2 cellular contexts compared by ENCODE assay signal in the genomic region with DNA sequence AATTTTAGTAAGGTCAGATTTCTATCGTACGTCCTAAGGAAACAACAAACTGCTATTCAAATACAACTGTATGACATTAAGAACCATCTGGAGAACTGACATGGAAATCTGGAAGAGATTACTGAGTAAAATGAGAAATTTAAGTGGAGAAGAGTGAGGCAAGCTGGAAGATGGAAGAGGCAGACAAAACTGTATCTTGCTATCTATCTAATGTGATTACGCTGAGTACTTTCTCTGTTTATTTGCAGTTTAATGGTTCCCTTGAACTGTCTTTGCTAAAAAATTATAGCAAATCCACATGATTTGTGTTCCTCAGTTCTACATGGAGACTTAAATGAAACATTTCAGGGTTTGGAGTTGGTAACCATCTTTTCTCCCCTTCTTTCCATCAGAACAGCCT.
A peak's percentile ranks its signal among the peaks of the same experiment; 100 is the strongest.
TF ChIP-seq lines count a peak whose summit lies in the region.

No MANE protein-coding gene starts in this region.

TF ChIP-seq in GM23338, 12 proteins besides CTCF, POLR2A, EP300 and RAD21 (continued from another document and continues in another):
- TF ChIP-seq, protein P1, sequence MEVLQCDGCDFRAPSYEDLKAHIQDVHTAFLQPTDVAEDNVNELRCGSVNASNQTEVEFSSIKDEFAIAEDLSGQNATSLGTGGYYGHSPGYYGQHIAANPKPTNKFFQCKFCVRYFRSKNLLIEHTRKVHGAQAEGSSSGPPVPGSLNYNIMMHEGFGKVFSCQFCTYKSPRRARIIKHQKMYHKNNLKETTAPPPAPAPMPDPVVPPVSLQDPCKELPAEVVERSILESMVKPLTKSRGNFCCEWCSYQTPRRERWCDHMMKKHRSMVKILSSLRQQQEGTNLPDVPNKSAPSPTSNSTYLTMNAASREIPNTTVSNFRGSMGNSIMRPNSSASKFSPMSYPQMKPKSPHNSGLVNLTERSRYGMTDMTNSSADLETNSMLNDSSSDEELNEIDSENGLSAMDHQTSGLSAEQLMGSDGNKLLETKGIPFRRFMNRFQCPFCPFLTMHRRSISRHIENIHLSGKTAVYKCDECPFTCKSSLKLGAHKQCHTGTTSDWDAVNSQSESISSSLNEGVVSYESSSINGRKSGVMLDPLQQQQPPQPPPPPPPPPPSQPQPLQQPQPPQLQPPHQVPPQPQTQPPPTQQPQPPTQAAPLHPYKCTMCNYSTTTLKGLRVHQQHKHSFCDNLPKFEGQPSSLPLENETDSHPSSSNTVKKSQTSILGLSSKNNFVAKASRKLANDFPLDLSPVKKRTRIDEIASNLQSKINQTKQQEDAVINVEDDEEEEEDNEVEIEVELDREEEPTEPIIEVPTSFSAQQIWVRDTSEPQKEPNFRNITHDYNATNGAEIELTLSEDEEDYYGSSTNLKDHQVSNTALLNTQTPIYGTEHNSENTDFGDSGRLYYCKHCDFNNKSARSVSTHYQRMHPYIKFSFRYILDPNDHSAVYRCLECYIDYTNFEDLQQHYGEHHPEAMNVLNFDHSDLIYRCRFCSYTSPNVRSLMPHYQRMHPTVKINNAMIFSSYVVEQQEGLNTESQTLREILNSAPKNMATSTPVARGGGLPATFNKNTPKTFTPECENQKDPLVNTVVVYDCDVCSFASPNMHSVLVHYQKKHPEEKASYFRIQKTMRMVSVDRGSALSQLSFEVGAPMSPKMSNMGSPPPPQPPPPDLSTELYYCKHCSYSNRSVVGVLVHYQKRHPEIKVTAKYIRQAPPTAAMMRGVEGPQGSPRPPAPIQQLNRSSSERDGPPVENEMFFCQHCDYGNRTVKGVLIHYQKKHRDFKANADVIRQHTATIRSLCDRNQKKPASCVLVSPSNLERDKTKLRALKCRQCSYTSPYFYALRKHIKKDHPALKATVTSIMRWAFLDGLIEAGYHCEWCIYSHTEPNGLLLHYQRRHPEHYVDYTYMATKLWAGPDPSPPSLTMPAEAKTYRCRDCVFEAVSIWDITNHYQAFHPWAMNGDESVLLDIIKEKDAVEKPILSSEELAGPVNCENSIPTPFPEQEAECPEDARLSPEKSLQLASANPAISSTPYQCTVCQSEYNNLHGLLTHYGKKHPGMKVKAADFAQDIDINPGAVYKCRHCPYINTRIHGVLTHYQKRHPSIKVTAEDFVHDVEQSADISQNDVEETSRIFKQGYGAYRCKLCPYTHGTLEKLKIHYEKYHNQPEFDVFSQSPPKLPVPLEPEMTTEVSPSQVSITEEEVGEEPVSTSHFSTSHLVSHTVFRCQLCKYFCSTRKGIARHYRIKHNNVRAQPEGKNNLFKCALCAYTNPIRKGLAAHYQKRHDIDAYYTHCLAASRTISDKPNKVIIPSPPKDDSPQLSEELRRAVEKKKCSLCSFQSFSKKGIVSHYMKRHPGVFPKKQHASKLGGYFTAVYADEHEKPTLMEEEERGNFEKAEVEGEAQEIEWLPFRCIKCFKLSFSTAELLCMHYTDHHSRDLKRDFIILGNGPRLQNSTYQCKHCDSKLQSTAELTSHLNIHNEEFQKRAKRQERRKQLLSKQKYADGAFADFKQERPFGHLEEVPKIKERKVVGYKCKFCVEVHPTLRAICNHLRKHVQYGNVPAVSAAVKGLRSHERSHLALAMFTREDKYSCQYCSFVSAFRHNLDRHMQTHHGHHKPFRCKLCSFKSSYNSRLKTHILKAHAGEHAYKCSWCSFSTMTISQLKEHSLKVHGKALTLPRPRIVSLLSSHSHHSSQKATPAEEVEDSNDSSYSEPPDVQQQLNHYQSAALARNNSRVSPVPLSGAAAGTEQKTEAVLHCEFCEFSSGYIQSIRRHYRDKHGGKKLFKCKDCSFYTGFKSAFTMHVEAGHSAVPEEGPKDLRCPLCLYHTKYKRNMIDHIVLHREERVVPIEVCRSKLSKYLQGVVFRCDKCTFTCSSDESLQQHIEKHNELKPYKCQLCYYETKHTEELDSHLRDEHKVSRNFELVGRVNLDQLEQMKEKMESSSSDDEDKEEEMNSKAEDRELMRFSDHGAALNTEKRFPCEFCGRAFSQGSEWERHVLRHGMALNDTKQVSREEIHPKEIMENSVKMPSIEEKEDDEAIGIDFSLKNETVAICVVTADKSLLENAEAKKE (CRISPR knock-in tag; IDR thresholded peaks at IDR 0.05): no peak
- TF ChIP-seq NANOG (IDR thresholded peaks at IDR 0.05; ENCODE audit: borderline replicate concordance): no peak
- no peak for TF ChIP-seq EZH2phosphoT487 (IDR thresholded peaks at IDR 0.05; ENCODE audit: unreplicated experiment)
- no peak for TF ChIP-seq POLR2AphosphoS5 (IDR thresholded peaks at IDR 0.05; ENCODE audit: low read depth)
- TF ChIP-seq, protein P2, sequence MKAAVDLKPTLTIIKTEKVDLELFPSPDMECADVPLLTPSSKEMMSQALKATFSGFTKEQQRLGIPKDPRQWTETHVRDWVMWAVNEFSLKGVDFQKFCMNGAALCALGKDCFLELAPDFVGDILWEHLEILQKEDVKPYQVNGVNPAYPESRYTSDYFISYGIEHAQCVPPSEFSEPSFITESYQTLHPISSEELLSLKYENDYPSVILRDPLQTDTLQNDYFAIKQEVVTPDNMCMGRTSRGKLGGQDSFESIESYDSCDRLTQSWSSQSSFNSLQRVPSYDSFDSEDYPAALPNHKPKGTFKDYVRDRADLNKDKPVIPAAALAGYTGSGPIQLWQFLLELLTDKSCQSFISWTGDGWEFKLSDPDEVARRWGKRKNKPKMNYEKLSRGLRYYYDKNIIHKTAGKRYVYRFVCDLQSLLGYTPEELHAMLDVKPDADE (IDR thresholded peaks at IDR 0.05): no peak
- TF ChIP-seq, protein P3, sequence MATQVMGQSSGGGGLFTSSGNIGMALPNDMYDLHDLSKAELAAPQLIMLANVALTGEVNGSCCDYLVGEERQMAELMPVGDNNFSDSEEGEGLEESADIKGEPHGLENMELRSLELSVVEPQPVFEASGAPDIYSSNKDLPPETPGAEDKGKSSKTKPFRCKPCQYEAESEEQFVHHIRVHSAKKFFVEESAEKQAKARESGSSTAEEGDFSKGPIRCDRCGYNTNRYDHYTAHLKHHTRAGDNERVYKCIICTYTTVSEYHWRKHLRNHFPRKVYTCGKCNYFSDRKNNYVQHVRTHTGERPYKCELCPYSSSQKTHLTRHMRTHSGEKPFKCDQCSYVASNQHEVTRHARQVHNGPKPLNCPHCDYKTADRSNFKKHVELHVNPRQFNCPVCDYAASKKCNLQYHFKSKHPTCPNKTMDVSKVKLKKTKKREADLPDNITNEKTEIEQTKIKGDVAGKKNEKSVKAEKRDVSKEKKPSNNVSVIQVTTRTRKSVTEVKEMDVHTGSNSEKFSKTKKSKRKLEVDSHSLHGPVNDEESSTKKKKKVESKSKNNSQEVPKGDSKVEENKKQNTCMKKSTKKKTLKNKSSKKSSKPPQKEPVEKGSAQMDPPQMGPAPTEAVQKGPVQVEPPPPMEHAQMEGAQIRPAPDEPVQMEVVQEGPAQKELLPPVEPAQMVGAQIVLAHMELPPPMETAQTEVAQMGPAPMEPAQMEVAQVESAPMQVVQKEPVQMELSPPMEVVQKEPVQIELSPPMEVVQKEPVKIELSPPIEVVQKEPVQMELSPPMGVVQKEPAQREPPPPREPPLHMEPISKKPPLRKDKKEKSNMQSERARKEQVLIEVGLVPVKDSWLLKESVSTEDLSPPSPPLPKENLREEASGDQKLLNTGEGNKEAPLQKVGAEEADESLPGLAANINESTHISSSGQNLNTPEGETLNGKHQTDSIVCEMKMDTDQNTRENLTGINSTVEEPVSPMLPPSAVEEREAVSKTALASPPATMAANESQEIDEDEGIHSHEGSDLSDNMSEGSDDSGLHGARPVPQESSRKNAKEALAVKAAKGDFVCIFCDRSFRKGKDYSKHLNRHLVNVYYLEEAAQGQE (IDR thresholded peaks at IDR 0.05; ENCODE audit: unreplicated experiment): no peak
- TF ChIP-seq CREB1 (CRISPR knock-in tag; IDR thresholded peaks at IDR 0.05; ENCODE audit: low read depth): no peak
- TF ChIP-seq ZNF331 (CRISPR knock-in tag; IDR thresholded peaks at IDR 0.05; ENCODE audit: low read depth): no peak
- no peak for TF ChIP-seq EZH2 (IDR thresholded peaks at IDR 0.05; ENCODE audit: low read depth, unreplicated experiment)
- TF ChIP-seq JUNB (IDR thresholded peaks at IDR 0.05; ENCODE audit: unreplicated experiment): no peak

TF ChIP-seq in SK-N-SH, 30 proteins besides CTCF, POLR2A, EP300 and RAD21 (continued from another document and continues in another):
- TF ChIP-seq, protein P4, sequence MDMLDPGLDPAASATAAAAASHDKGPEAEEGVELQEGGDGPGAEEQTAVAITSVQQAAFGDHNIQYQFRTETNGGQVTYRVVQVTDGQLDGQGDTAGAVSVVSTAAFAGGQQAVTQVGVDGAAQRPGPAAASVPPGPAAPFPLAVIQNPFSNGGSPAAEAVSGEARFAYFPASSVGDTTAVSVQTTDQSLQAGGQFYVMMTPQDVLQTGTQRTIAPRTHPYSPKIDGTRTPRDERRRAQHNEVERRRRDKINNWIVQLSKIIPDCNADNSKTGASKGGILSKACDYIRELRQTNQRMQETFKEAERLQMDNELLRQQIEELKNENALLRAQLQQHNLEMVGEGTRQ (IDR thresholded peaks at IDR 0.05; ENCODE audit: borderline replicate concordance, low read depth, low read length): no peak
- TF ChIP-seq EZH2phosphoT487 (IDR thresholded peaks at IDR 0.05; ENCODE audit: borderline replicate concordance, low read depth) (no peak), SMC3 (IDR thresholded peaks at IDR 0.05; ENCODE audit: low read depth, low read length) (no peak), MXI1 (IDR thresholded peaks at IDR 0.05; ENCODE audit: low read depth, low read length) (no peak), FOSL2 (IDR thresholded peaks at IDR 0.05; ENCODE audit: borderline replicate concordance, low read depth) (no peak), GABPA (IDR thresholded peaks at IDR 0.05; ENCODE audit: low read depth) (no peak), TAF1 (IDR thresholded peaks at IDR 0.05; ENCODE audit: borderline replicate concordance, low read depth, low read length) (no peak), TEAD4 (IDR thresholded peaks at IDR 0.05; ENCODE audit: borderline replicate concordance, insufficient read depth) (0 out of 2 replicates have a peak, but pooled peaks have one; percentile 24), NFIC (IDR thresholded peaks at IDR 0.05; ENCODE audit: borderline replicate concordance) (no peak), GATA2 (CRISPR knock-in tag; IDR thresholded peaks at IDR 0.05) (peak; percentile 89), JUND (IDR thresholded peaks at IDR 0.05) (no peak), FOXJ3 (CRISPR knock-in tag; IDR thresholded peaks at IDR 0.05) (peak; percentile 67; the same call in 1 of the 2 replicates), MEF2A (IDR thresholded peaks at IDR 0.05; ENCODE audit: borderline replicate concordance, low read depth) (no peak), FOXM1 (IDR thresholded peaks at IDR 0.05; ENCODE audit: low read depth) (no peak), CHD2 (IDR thresholded peaks at IDR 0.05; ENCODE audit: low read length, partially characterized antibody) (no peak), RCOR1 (IDR thresholded peaks at IDR 0.05; ENCODE audit: low read length) (peak; percentile 78; the same call in 1 of the 2 replicates), YY1 (IDR thresholded peaks at IDR 0.05; ENCODE audit: low read depth) (no peak), TCF12 (IDR thresholded peaks at IDR 0.05) (peak; percentile 54), RFX5 (IDR thresholded peaks at IDR 0.05; ENCODE audit: low read length) (no peak), SIN3A (IDR thresholded peaks at IDR 0.05; ENCODE audit: borderline replicate concordance, low read depth, low read length) (no peak)
- TF ChIP-seq, protein P5, sequence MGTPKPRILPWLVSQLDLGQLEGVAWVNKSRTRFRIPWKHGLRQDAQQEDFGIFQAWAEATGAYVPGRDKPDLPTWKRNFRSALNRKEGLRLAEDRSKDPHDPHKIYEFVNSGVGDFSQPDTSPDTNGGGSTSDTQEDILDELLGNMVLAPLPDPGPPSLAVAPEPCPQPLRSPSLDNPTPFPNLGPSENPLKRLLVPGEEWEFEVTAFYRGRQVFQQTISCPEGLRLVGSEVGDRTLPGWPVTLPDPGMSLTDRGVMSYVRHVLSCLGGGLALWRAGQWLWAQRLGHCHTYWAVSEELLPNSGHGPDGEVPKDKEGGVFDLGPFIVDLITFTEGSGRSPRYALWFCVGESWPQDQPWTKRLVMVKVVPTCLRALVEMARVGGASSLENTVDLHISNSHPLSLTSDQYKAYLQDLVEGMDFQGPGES (IDR thresholded peaks at IDR 0.05; ENCODE audit: low read depth, low read length): no peak
- TF ChIP-seq, protein P3 (IDR thresholded peaks at IDR 0.05; ENCODE audit: low read depth, low read length): no peak
- TF ChIP-seq, protein P6, sequence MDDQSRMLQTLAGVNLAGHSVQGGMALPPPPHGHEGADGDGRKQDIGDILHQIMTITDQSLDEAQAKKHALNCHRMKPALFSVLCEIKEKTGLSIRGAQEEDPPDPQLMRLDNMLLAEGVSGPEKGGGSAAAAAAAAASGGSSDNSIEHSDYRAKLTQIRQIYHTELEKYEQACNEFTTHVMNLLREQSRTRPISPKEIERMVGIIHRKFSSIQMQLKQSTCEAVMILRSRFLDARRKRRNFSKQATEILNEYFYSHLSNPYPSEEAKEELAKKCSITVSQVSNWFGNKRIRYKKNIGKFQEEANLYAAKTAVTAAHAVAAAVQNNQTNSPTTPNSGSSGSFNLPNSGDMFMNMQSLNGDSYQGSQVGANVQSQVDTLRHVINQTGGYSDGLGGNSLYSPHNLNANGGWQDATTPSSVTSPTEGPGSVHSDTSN (IDR thresholded peaks at IDR 0.05): no peak
- TF ChIP-seq, protein P7, sequence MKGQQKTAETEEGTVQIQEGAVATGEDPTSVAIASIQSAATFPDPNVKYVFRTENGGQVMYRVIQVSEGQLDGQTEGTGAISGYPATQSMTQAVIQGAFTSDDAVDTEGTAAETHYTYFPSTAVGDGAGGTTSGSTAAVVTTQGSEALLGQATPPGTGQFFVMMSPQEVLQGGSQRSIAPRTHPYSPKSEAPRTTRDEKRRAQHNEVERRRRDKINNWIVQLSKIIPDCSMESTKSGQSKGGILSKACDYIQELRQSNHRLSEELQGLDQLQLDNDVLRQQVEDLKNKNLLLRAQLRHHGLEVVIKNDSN (IDR thresholded peaks at IDR 0.05; ENCODE audit: borderline replicate concordance, low read depth): no peak
- TF ChIP-seq, protein P8, sequence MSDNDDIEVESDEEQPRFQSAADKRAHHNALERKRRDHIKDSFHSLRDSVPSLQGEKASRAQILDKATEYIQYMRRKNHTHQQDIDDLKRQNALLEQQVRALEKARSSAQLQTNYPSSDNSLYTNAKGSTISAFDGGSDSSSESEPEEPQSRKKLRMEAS (IDR thresholded peaks at IDR 0.05; ENCODE audit: low read depth): no peak
